20 cellular contexts compared by ENCODE assay signal in genomic region chr10:69831231-69831855, GRCh38. TPM values are rescaled to one million over a fixed set of nuclear protein-coding genes. Genes with fewer than 3 reads are reported as not detected.
DNase-seq lines count a peak whose midpoint lies in the region; ATAC-seq and TF ChIP-seq lines count a peak whose summit lies in the region.
"Had no signal": no experiment of that assay in that cellular context is flagged by ENCODE, and none has a peak within 500 bp of the region (broad histone marks: within the 10 kb centered on the region; RNA-seq: fewer than 3 reads in every experiment).

No MANE protein-coding gene starts in this region.

- H3K27me3 Mint-ChIP-seq in WTC11 (ENCODE audit: low read depth) = peaks cover 5% of the 10 kb centered on the region; the same call in 1 of the 2 replicates

- H3K27ac Mint-ChIP-seq in WTC11 = no peak overlapping the region

- H3K4me3 ChIP-seq in MG63 = no peak overlapping the region
- H3K4me3 ChIP-seq in vagina = no peak overlapping the region
- H3K4me3 ChIP-seq: dorsolateral prefrontal cortex, heart right ventricle, left ventricle myocardium inferior, upper lobe of right lung had no signal

- H3K36me3 Mint-ChIP-seq in WTC11 = no peaks in the 10 kb centered on the region

- no peaks in the 10 kb centered on the region for H3K27me3 ChIP-seq in MG63
- no peaks in the 10 kb centered on the region for H3K27me3 ChIP-seq in vagina
- H3K27me3 ChIP-seq: upper lobe of right lung had no signal

- POLR2A ChIA-PET in WTC11 (lab: Charles Lee) = no interaction called here

- TF ChIP-seq POLR2A in vagina (IDR thresholded peaks at IDR 0.05) = no peak

- intact Hi-C loops in vagina (cut with DNase I) = no loop called here

- H3K27ac ChIP-seq in vagina = no peak overlapping the region
- H3K27ac ChIP-seq: dorsolateral prefrontal cortex, heart right ventricle, left ventricle myocardium inferior, upper lobe of right lung had no signal

- DNase-seq in EH (ENCODE audit: low read depth) (peak; percentile 79), MG63 (peak; percentile 7), WTC11 (ENCODE audit: low spot score) (no peak), renal cortical epithelial cell (ENCODE audit: low read depth) (peak; percentile 26), vagina (ENCODE audit: extremely low spot score in 2 of 2) (no peak), middle frontal gyrus (ENCODE audit: extremely low spot score, low spot score) (no peak), midbrain (lab: John Stamatoyannopoulos, UW) (no peak)
- DNase-seq: activated gamma-delta T cell treated with Interleukin-2 at 50 U/mL for 16 hours; activated T-cell treated with anti-CD3 and anti-CD28 coated beads, Interleukin-2, amount 50 U/mL, for 1 hour; AML-193; amniotic stem cell; central memory CD4-positive, alpha-beta T cell; dorsolateral prefrontal cortex; heart right ventricle; left ventricle myocardium inferior; NCI-H1694 treated with DMSO at 0.1 percent for 48 hours; NCI-H2171 treated with DMSO at 0.1 percent for 48 hours; NCI-H526 treated with DMSO at 0.1 percent for 48 hours; upper lobe of right lung had no signal

- no peak overlapping the region for H3K4me3 Mint-ChIP-seq in WTC11
- H3K4me3 Mint-ChIP-seq: neural crest cell had no signal

- H3K36me3 ChIP-seq in MG63 = no peaks in the 10 kb centered on the region
- H3K36me3 ChIP-seq in vagina = no peaks in the 10 kb centered on the region
- H3K36me3 ChIP-seq: heart right ventricle, left ventricle myocardium inferior, upper lobe of right lung had no signal

- H3K9me3 ChIP-seq in MG63 (no peaks in the 10 kb centered on the region), vagina (no peaks in the 10 kb centered on the region)
- H3K9me3 ChIP-seq: heart right ventricle, left ventricle myocardium inferior, upper lobe of right lung had no signal

- TF ChIP-seq CTCF in WTC11 (IDR thresholded peaks at IDR 0.05) (no peak), vagina (IDR thresholded peaks at IDR 0.05) (no peak)

- CTCF ChIA-PET in WTC11 (lab: Charles Lee) = interaction anchor here (0.6 to 1.2 kb wide), 2 partner anchors 42 to 83 kb away, joined by 3 read pairs; no protein-coding TSS in a partner anchor

- no peak for ATAC-seq in WTC11
- ATAC-seq: heart right ventricle, upper lobe of right lung had no signal

- no peaks in the 10 kb centered on the region for H3K9me3 Mint-ChIP-seq in WTC11
- H3K9me3 Mint-ChIP-seq: neural crest cell had no signal

- H3K4me1 Mint-ChIP-seq in WTC11 = peaks cover 27% of the 10 kb centered on the region

- H3K4me1 ChIP-seq in vagina = no peaks in the 10 kb centered on the region
- H3K4me1 ChIP-seq: upper lobe of right lung had no signal

TF ChIP-seq in WTC11, 78 proteins besides CTCF, POLR2A, EP300 and RAD21:
- TF ChIP-seq ZNF423 (CRISPR knock-in tag; IDR thresholded peaks at IDR 0.05) (peak; percentile 64; the same call in 1 of the 2 replicates), TP53 (CRISPR knock-in tag; IDR thresholded peaks at IDR 0.05) (no peak)

RNA-seq across cellular contexts. Expression of gene COL13A1, which starts 29.6 kb away (rescaled TPM):
- total RNA-seq in MG63 (2014; rRNA removed; shearing (Covaris generic); ENCODE audit: low replicate concordance) = 8.6 and 9.1 TPM in 2 replicates
- 3.5 to 7.1 TPM (median 4.2 TPM) in 3 replicates for total RNA-seq in WTC11 (2021)
- total RNA-seq in renal cortical epithelial cell = 0.35 and 0.87 TPM in 2 replicates
- total RNA-seq in vagina = not detected

Comparison
In these comparisons a context has a peak if more than half of its experiments do, and no peak if none do; other contexts are left out.
1. DNase-seq: peak in EH (single experiment), MG63 (single experiment) and renal cortical epithelial cell (single experiment); none in WTC11 (single experiment), vagina (0 of 2), middle frontal gyrus (single experiment) and midbrain (single experiment).